Comparison of ENCODE assay signal across 9 cellular contexts in genomic region chr5:95817430-95817829, GRCh38. TPM values are rescaled to one million over a fixed set of nuclear protein-coding genes. Genes with fewer than 3 reads are reported as not detected.
DNase-seq lines count a peak whose midpoint lies in the region; ATAC-seq and TF ChIP-seq lines count a peak whose summit lies in the region.
"Had no signal": no experiment of that assay in that cellular context is flagged by ENCODE, and none has a peak within 500 bp of the region (broad histone marks: within the 10 kb centered on the region; RNA-seq: fewer than 3 reads in every experiment).

No MANE protein-coding gene starts in this region.

- no peak overlapping the region for H2AFZ ChIP-seq in PC-9

- H3F3A ChIP-seq in PC-9 (ENCODE audit: insufficient read depth, low read depth): peaks cover 5% of the 10 kb centered on the region; the same call in 1 of the 2 replicates

- POLR2A ChIA-PET in PC-9 (lab: Charles Lee; ENCODE audit: unreplicated experiment): no interaction called here
- POLR2A ChIA-PET in naive thymus-derived CD8-positive, alpha-beta T cell (lab: Charles Lee): interaction anchor here (0.6 to 13.2 kb wide), 6 partner anchors 9 to 46 kb away, joined by 3 to 250 read pairs (median 4); no protein-coding TSS in a partner anchor

- no peaks in the 10 kb centered on the region for H3K27me3 Mint-ChIP-seq in naive thymus-derived CD8-positive, alpha-beta T cell

- peaks cover 45 to 84% (median 79%) of the 10 kb centered on the region in 4 donors for H3K4me1 Mint-ChIP-seq in naive thymus-derived CD8-positive, alpha-beta T cell

- H3K9me3 Mint-ChIP-seq in naive thymus-derived CD8-positive, alpha-beta T cell: no peaks in the 10 kb centered on the region

- peak in 1 of 2 donors; percentile 35 for ATAC-seq in naive thymus-derived CD8-positive, alpha-beta T cell
- no peak for ATAC-seq in GM19351 (IDR thresholded peaks at IDR 0.05; ENCODE audit: unreplicated experiment)
- ATAC-seq in GM19324 (IDR thresholded peaks at IDR 0.05; ENCODE audit: low FRiP score, unreplicated experiment): no peak

- peaks cover 9% of the 10 kb centered on the region for H3K4me1 ChIP-seq in PC-9 (replicated peaks; ENCODE audit: insufficient read depth)

- intact Hi-C loops in PC-9 (cut with micrococcal nuclease; ENCODE audit: unreplicated experiment): no loop called here

- peaks cover 5 to 53% (median 29%) of the 10 kb centered on the region in 3 donors for H3K36me3 Mint-ChIP-seq in naive thymus-derived CD8-positive, alpha-beta T cell

- CTCF ChIA-PET in PC-9 (lab: Charles Lee): no interaction called here

- H3K4me3 ChIP-seq in PC-9 (no peak overlapping the region), choroid plexus epithelial cell (ENCODE audit: low read depth, low read length) (no peak overlapping the region)

- peak; percentile 45 for DNase-seq in CD1c-positive myeloid dendritic cell (ENCODE audit: extremely low spot score)
- DNase-seq in PC-9: peak; percentile 43 to 65
- DNase-seq in choroid plexus epithelial cell (ENCODE audit: low read depth): peak; percentile 75
- DNase-seq in naive thymus-derived CD8-positive, alpha-beta T cell: peak in 3 of 10 donors; percentile 27 to 44 (median 31)
- no peak for DNase-seq in NCI-H1436 (lab: John Stamatoyannopoulos, UW)
- DNase-seq in foreskin melanocyte: no peak
- DNase-seq: NCI-H1105 treated with DMSO at 0.1 percent for 48 hours had no signal

- H4K20me1 ChIP-seq in PC-9 (ENCODE audit: insufficient read depth): no peaks in the 10 kb centered on the region; the same call in 1 of the 2 replicates

- H3K27ac Mint-ChIP-seq in naive thymus-derived CD8-positive, alpha-beta T cell: peak overlapping the region; percentile 92 to 97 (median 94)

- H3K4me2 ChIP-seq in PC-9: no peak overlapping the region

- peak overlapping the region; percentile 89 to 99 (median 98) for H3K4me3 Mint-ChIP-seq in naive thymus-derived CD8-positive, alpha-beta T cell

- H3K9me2 ChIP-seq in PC-9 (ENCODE audit: insufficient read depth): no peaks in the 10 kb centered on the region

- peaks cover 16% of the 10 kb centered on the region; the same call in 1 of the 2 replicates for H3K36me3 ChIP-seq in PC-9 (ENCODE audit: low read depth)

- TF ChIP-seq CTCF in PC-9 (conservative IDR thresholded peaks at IDR 0.05): no peak
- TF ChIP-seq CTCF in choroid plexus epithelial cell (conservative IDR thresholded peaks at IDR 0.05; ENCODE audit: low read depth, low read length): no peak

- peaks cover 19% of the 10 kb centered on the region for H3K79me2 ChIP-seq in PC-9 (ENCODE audit: low read depth)

- no peaks in the 10 kb centered on the region for H3K9me3 ChIP-seq in PC-9 (ENCODE audit: insufficient read depth, low read depth)

- no TSS peak for BruUV-seq in PC-9 (replicated peaks; lab: Mats Ljungman, UMichigan)

- H3K27me3 ChIP-seq in PC-9 (ENCODE audit: insufficient read depth, low read depth): no peaks in the 10 kb centered on the region

- no peak overlapping the region for H3K27ac ChIP-seq in PC-9

RNA-seq across cellular contexts. Expression of gene GLRX, which starts 5.1 kb away (rescaled TPM):
- total RNA-seq in PC-9 (2021): 23.0 and 25.5 TPM in 2 replicates
- 100 to 1,000 TPM; 110 to 111 TPM for total RNA-seq in naive thymus-derived CD8-positive, alpha-beta T cell
- 100 to 1,000 TPM; 133 to 232 (median 148) TPM for polyA plus RNA-seq in naive thymus-derived CD8-positive, alpha-beta T cell

Comparison
In these comparisons a context has a peak if more than half of its experiments do, and no peak if none do; other contexts are left out.
1. DNase-seq: peak in CD1c-positive myeloid dendritic cell (single experiment), PC-9 (2 of 2) and choroid plexus epithelial cell (single experiment); none in NCI-H1436 (single experiment) and foreskin melanocyte (single experiment).